Comparison of ENCODE assay signal across 9 cellular contexts in the genomic region with DNA sequence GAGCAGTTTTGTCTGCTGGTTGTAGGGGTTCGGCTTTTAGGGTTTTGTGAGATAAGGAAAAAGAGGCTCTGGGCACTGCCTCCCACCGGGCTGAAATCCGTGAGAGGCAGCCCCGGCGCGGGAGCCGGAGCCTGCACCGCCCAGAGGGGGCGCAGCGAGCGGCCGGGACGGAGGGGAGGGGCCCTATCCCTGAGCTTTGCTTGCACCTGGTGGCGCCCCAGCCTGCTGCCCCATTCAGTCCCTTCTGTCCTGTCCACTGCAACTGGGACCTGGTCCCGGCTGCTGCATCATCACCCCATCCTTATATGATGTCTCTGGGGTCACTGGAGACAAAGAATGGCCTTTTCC. TPM values are rescaled to one million over a fixed set of nuclear protein-coding genes. Genes with fewer than 3 reads are reported as not detected.
DNase-seq lines count a peak whose midpoint lies in the region; TF ChIP-seq lines count a peak whose summit lies in the region.
"Had no signal": no experiment of that assay in that cellular context is flagged by ENCODE, and none has a peak within 500 bp of the region (broad histone marks: within the 10 kb centered on the region; RNA-seq: fewer than 3 reads in every experiment).

No MANE protein-coding gene starts in this region.

- no peaks in the 10 kb centered on the region for H3K9me3 Mint-ChIP-seq in nephron

- H3K27ac ChIP-seq in colonic mucosa (no peak overlapping the region), OCI-LY7 (ENCODE audit: low read depth, low read length, poor library complexity, severe bottlenecking) (no peak overlapping the region)

- peaks cover 25% of the 10 kb centered on the region for H3K4me1 Mint-ChIP-seq in nephron

- no peak overlapping the region for H3K4me2 ChIP-seq in OCI-LY7 (ENCODE audit: low read length)

- H3K4me3 Mint-ChIP-seq in nephron = peak overlapping the region; percentile 49 to 74 (median 63)

- H3K36me3 Mint-ChIP-seq in nephron (ENCODE audit: low read depth) = no peaks in the 10 kb centered on the region
- H3K36me3 Mint-ChIP-seq: stimulated activated naive B cell treated with anti-CD40 and anti-IgM and Interleukin-4, amounts not matched to agents 10 μg/mL and 1 μg/mL and 100 μg/mL, for 72 hours had no signal

- H3K4me1 ChIP-seq in colonic mucosa (no peaks in the 10 kb centered on the region), OCI-LY7 (ENCODE audit: insufficient read depth, low read length, poor library complexity, severe bottlenecking) (no peaks in the 10 kb centered on the region)

- BruUV-seq in OCI-LY7 (replicated peaks; lab: Mats Ljungman, UMichigan) = no TSS peak

- POLR2A ChIA-PET in OCI-LY7 (lab: Charles Lee) = no interaction called here

- H3K36me3 ChIP-seq in colonic mucosa (no peaks in the 10 kb centered on the region), OCI-LY7 (ENCODE audit: insufficient read depth, low read length) (no peaks in the 10 kb centered on the region)

- H3K27me3 Mint-ChIP-seq in nephron (ENCODE audit: low read depth) = peaks cover 99% of the 10 kb centered on the region

- DNase-seq in DMS153 treated with DMSO at 0.1 percent for 48 hours (lab: John Stamatoyannopoulos, UW; ENCODE audit: unreplicated experiment) (peak; percentile 52), NCI-H128 (lab: John Stamatoyannopoulos, UW; ENCODE audit: unreplicated experiment) (peak; percentile 20), colonic mucosa (no peak), NCI-H1105 treated with DMSO at 0.1 percent for 48 hours (lab: John Stamatoyannopoulos, UW) (no peak), hepatic stellate cell (ENCODE audit: low spot score) (no peak), OCI-LY7 (ENCODE audit: low spot score) (no peak)
- DNase-seq in stimulated activated CD4-positive, alpha-beta T cell treated with anti-CD3 and anti-CD28 coated beads, Interleukin-4, amount 100 ng/mL, for 1 hour = no peak
- DNase-seq: stimulated activated naive B cell treated with anti-CD40 and anti-IgM and Interleukin-4, amounts not matched to agents 10 μg/mL and 1 μg/mL and 100 μg/mL, for 72 hours had no signal

- no peak overlapping the region for H2AFZ ChIP-seq in OCI-LY7 (ENCODE audit: low read length)

- H3K9ac ChIP-seq in colonic mucosa (ENCODE audit: low read depth in 2 of 2, low read length in 2 of 2) = no peak overlapping the region

- H3K9me2 ChIP-seq in OCI-LY7 (ENCODE audit: insufficient read depth, low read length) = no peaks in the 10 kb centered on the region

- H4K20me1 ChIP-seq in OCI-LY7 (ENCODE audit: insufficient read depth, low read length) = no peaks in the 10 kb centered on the region

- H3K9me3 ChIP-seq in colonic mucosa (no peaks in the 10 kb centered on the region), OCI-LY7 (ENCODE audit: low read length) (no peaks in the 10 kb centered on the region)

- no peak overlapping the region for H3K4me3 ChIP-seq in colonic mucosa
- no peak overlapping the region for H3K4me3 ChIP-seq in OCI-LY7 (ENCODE audit: low read depth, low read length, poor library complexity, severe bottlenecking)

- H3K27me3 ChIP-seq in colonic mucosa = peaks cover 33% of the 10 kb centered on the region

- TF ChIP-seq CTCF in colonic mucosa (IDR thresholded peaks at IDR 0.05) = peak; percentile 8
- TF ChIP-seq CTCF in nephron (IDR thresholded peaks at IDR 0.05; ENCODE audit: unreplicated experiment in 3 of 3) = no peak
- no peak for TF ChIP-seq CTCF in OCI-LY7 (conservative IDR thresholded peaks at IDR 0.05; ENCODE audit: low read length)

- no peaks in the 10 kb centered on the region for H3K79me2 ChIP-seq in OCI-LY7 (ENCODE audit: insufficient read depth, low read depth, low read length)

- intact Hi-C loops in colonic mucosa (cut with DNase I) = no loop called here
- intact Hi-C loops in OCI-LY7 (cut with micrococcal nuclease; ENCODE audit: unreplicated experiment) = no loop called here

- H3K27ac Mint-ChIP-seq in nephron = no peak overlapping the region
- H3K27ac Mint-ChIP-seq: stimulated activated naive B cell treated with anti-CD40 and anti-IgM and Interleukin-4, amounts not matched to agents 10 μg/mL and 1 μg/mL and 100 μg/mL, for 72 hours had no signal

- CTCF ChIA-PET in OCI-LY7 (lab: Charles Lee; ENCODE audit: unreplicated experiment) = no interaction called here

RNA-seq across cellular contexts. Expression of gene KCNJ6, which starts 0.5 kb away (rescaled TPM):
- under 1 TPM; 0.05 to 0.21 TPM for total RNA-seq in colonic mucosa
- not detected in 2 replicates for total RNA-seq in OCI-LY7 (2014; rRNA removed; shearing (Covaris generic))
- total RNA-seq in OCI-LY7 (2022) = not detected in 2 replicates

Comparison
In these comparisons a context has a peak if more than half of its experiments do, and no peak if none do; other contexts are left out.
1. DNase-seq: peak in DMS153 treated with DMSO at 0.1 percent for 48 hours (single experiment) and NCI-H128 (single experiment); none in colonic mucosa (single experiment), stimulated activated CD4-positive, alpha-beta T cell treated with anti-CD3 and anti-CD28 coated beads, Interleukin-4, amount 100 ng/mL, for 1 hour (single experiment), NCI-H1105 treated with DMSO at 0.1 percent for 48 hours (single experiment), hepatic stellate cell (single experiment) and OCI-LY7 (single experiment).